23 cellular contexts compared by ENCODE assay signal in genomic region chr4:79173186-79173585, GRCh38.
DNase-seq lines count a peak whose midpoint lies in the region; ATAC-seq, FAIRE-seq and TF ChIP-seq lines count a peak whose summit lies in the region.
"Had no signal": no experiment of that assay in that cellular context is flagged by ENCODE, and none has a peak within 500 bp of the region (broad histone marks: within the 10 kb centered on the region; RNA-seq: fewer than 3 reads in every experiment).

No MANE protein-coding gene starts in this region.

- 57% methylated on average over 2 of the region's 2 CpGs for WGBS in K562 (ENCODE audit: insufficient coverage, low coverage, missing lambda C conversion rate)

- FAIRE-seq in K562 (lab: Jason Lieb, UNC), result no peak
- FAIRE-seq: A204.1, G401.6, GM18507, H54 had no signal

- H2AFZ ChIP-seq in DND-41 (ENCODE audit: low read depth, low read length) (no peak overlapping the region), K562 (ENCODE audit: low read depth, low read length) (peak overlapping the region; percentile 66)
- H2AFZ ChIP-seq: GM23338 had no signal

- POLR2A ChIA-PET in K562 (lab: Yijun Ruan, JAX), result no interaction called here

- H3K36me3 ChIP-seq in DND-41 (ENCODE audit: insufficient read depth, low read length) (no peaks in the 10 kb centered on the region), K562 (ENCODE audit: control insufficient read depth, insufficient read depth, low read length) (no peaks in the 10 kb centered on the region), rectal smooth muscle tissue (ENCODE audit: control insufficient read depth, insufficient read depth, low read length) (no peaks in the 10 kb centered on the region), Peyer's patch (no peaks in the 10 kb centered on the region)
- H3K36me3 ChIP-seq: BLaER1, HAP-1 had no signal

- intact Hi-C loops in K562 (cut with micrococcal nuclease), result no loop called here

- H4K20me1 ChIP-seq in DND-41 (ENCODE audit: insufficient read depth, low read length), result no peaks in the 10 kb centered on the region
- H4K20me1 ChIP-seq in K562 (replicated peaks; ENCODE audit: control insufficient read depth, insufficient read depth, low read length), result no peaks in the 10 kb centered on the region
- H4K20me1 ChIP-seq: BLaER1 had no signal

- no peak overlapping the region for H3K27ac Mint-ChIP-seq in activated T-cell treated with anti-CD3 and anti-CD28 coated beads, Interleukin-2, amount 50 U/mL, for 72 hours
- H3K27ac Mint-ChIP-seq: B cell; CD4-positive, CD25-positive, alpha-beta regulatory T cell; CD8-positive, alpha-beta T cell; GM23338; HFFc6 had no signal

- H3K9me3 Mint-ChIP-seq in activated T-cell treated with anti-CD3 and anti-CD28 coated beads, Interleukin-2, amount 50 U/mL, for 72 hours, result no peaks in the 10 kb centered on the region

- TF ChIP-seq POLR2A in K562 (conservative IDR thresholded peaks at IDR 0.05) (no peak), Peyer's patch (IDR thresholded peaks at IDR 0.05) (no peak)

- DNase-seq in DND-41 (no peak), LNCaP clone FGC (ENCODE audit: low read depth) (peak; percentile 84), K562 (ENCODE audit: extremely low read depth in 1 of 4, low spot score in 3 of 4) (no peak), EL (no peak), Peyer's patch (no peak), DMS114 treated with DMSO at 0.1 percent for 48 hours (lab: John Stamatoyannopoulos, UW; ENCODE audit: unreplicated experiment) (no peak)
- no peak for DNase-seq in activated T-cell treated with anti-CD3 and anti-CD28 coated beads, Interleukin-2, amount 50 U/mL, for 72 hours
- DNase-seq: Caco-2; CD4-positive, CD25-positive, alpha-beta regulatory T cell; CD8-positive, alpha-beta T cell; DMS79; HFFc6 had no signal

- H3K79me2 ChIP-seq in DND-41 (ENCODE audit: insufficient read depth, low read length) (no peaks in the 10 kb centered on the region), K562 (ENCODE audit: control insufficient read depth, insufficient read depth, low read length) (no peaks in the 10 kb centered on the region)

- TF ChIP-seq CTCF in DND-41 (IDR thresholded peaks at IDR 0.05; ENCODE audit: borderline replicate concordance, extremely low read depth, low read length, poor library complexity, severe bottlenecking) (no peak), LNCaP clone FGC (IDR thresholded peaks at IDR 0.05; ENCODE audit: control insufficient read depth, extremely low read depth, insufficient read depth) (no peak), K562 (IDR thresholded peaks at IDR 0.05 in 2 of 3, conservative IDR thresholded peaks at IDR 0.05 in 1 of 3; ENCODE audit: insufficient read depth in 2 of 3, low read depth in 1 of 3, low read length in 3 of 3) (no peak), Peyer's patch (IDR thresholded peaks at IDR 0.05) (no peak)

- H3K4me1 ChIP-seq in DND-41 (ENCODE audit: insufficient read depth, low read length) (no peaks in the 10 kb centered on the region), K562 (replicated peaks in 1 of 2; ENCODE audit: control insufficient read depth in 2 of 2, insufficient read depth in 2 of 2, low read length in 2 of 2) (peaks cover 0 to 10% of the 10 kb centered on the region in 2 experiments; a peak in 3 of 5 replicates), rectal smooth muscle tissue (ENCODE audit: control insufficient read depth, insufficient read depth, low read length) (peaks cover 17% of the 10 kb centered on the region), Peyer's patch (no peaks in the 10 kb centered on the region)
- H3K4me1 ChIP-seq: BLaER1, Caco-2, HAP-1 had no signal

- no peak overlapping the region for H3K27ac ChIP-seq in DND-41 (ENCODE audit: low read length)
- no peak overlapping the region for H3K27ac ChIP-seq in K562 (ENCODE audit: extremely low read depth, low read depth, low read length)
- peak overlapping the region; percentile 2 for H3K27ac ChIP-seq in rectal smooth muscle tissue (ENCODE audit: low read depth, low read length)
- no peak overlapping the region for H3K27ac ChIP-seq in Peyer's patch
- H3K27ac ChIP-seq: 22Rv1, BLaER1, C4-2B had no signal

- H3K9me1 ChIP-seq in K562 (ENCODE audit: control insufficient read depth, insufficient read depth, low read length), result no peaks in the 10 kb centered on the region

- peak; percentile 48; the same call in 1 of the 3 replicates for ATAC-seq in DND-41 (ENCODE audit: insufficient read depth, low read depth)
- no peak for ATAC-seq in K562
- ATAC-seq in activated T-cell treated with anti-CD3 and anti-CD28 coated beads, Interleukin-2, amount 50 U/mL, for 72 hours (replicated peaks in 1 of 2), result no peak
- ATAC-seq: CD8-positive, alpha-beta T cell; GM23338 had no signal

- in situ Hi-C loops in K562 (cut with MboI), result no loop called here

- CTCF ChIA-PET in K562 (lab: Yijun Ruan, JAX; ENCODE audit: low intra/inter-chr PET ratio), result no interaction called here

- H3K9me3 ChIP-seq in DND-41 (ENCODE audit: insufficient read depth, low read length, severe bottlenecking) (no peaks in the 10 kb centered on the region), K562 (replicated peaks; ENCODE audit: control insufficient read depth, insufficient read depth, low read depth, low read length) (no peaks in the 10 kb centered on the region), Peyer's patch (no peaks in the 10 kb centered on the region)
- H3K9me3 ChIP-seq: BLaER1, Caco-2, HAP-1 had no signal

- no peaks in the 10 kb centered on the region for H3K27me3 Mint-ChIP-seq in activated T-cell treated with anti-CD3 and anti-CD28 coated beads, Interleukin-2, amount 50 U/mL, for 72 hours (ENCODE audit: low read depth)
- H3K27me3 Mint-ChIP-seq: B cell had no signal

- no peak overlapping the region for H3K4me3 Mint-ChIP-seq in activated T-cell treated with anti-CD3 and anti-CD28 coated beads, Interleukin-2, amount 50 U/mL, for 72 hours
- H3K4me3 Mint-ChIP-seq: B cell; CD4-positive, CD25-positive, alpha-beta regulatory T cell; CD8-positive, alpha-beta T cell; GM23338; HFFc6 had no signal

- no peak overlapping the region for H3K4me2 ChIP-seq in DND-41 (ENCODE audit: insufficient read depth, low read length)
- no peak overlapping the region for H3K4me2 ChIP-seq in K562 (ENCODE audit: insufficient read depth, low read length)
- H3K4me2 ChIP-seq: BLaER1, GM23338 had no signal

- H3K9ac ChIP-seq in DND-41 (ENCODE audit: low read depth, low read length) (no peak overlapping the region), K562 (ENCODE audit: insufficient read depth in 1 of 2, low read depth in 2 of 2, low read length in 2 of 2) (no peak overlapping the region), rectal smooth muscle tissue (ENCODE audit: low read length) (no peak overlapping the region)
- H3K9ac ChIP-seq: BLaER1 had no signal

- no peaks in the 10 kb centered on the region for H3K36me3 Mint-ChIP-seq in activated T-cell treated with anti-CD3 and anti-CD28 coated beads, Interleukin-2, amount 50 U/mL, for 72 hours (ENCODE audit: insufficient read depth in 2 of 2)
- H3K36me3 Mint-ChIP-seq: CD4-positive, CD25-positive, alpha-beta regulatory T cell; CD8-positive, alpha-beta T cell had no signal

- BruUV-seq in K562 (replicated peaks; lab: Mats Ljungman, UMichigan), result no TSS peak

- TF ChIP-seq EP300 in K562 (IDR thresholded peaks at IDR 0.05; ENCODE audit: low read length), result no peak

- H3K27me3 ChIP-seq in DND-41 (ENCODE audit: insufficient read depth, low read length, poor library complexity), result no peaks in the 10 kb centered on the region
- H3K27me3 ChIP-seq in K562 (ENCODE audit: control insufficient read depth in 2 of 2, insufficient read depth in 2 of 2, low read length in 2 of 2), result no peaks in the 10 kb centered on the region
- no peaks in the 10 kb centered on the region for H3K27me3 ChIP-seq in rectal smooth muscle tissue (ENCODE audit: control insufficient read depth, insufficient read depth, low read length)
- H3K27me3 ChIP-seq in Peyer's patch, result no peaks in the 10 kb centered on the region
- H3K27me3 ChIP-seq: BLaER1 had no signal

- no peak for TF ChIP-seq RAD21 in K562 (CRISPR knock-in tag; conservative IDR thresholded peaks at IDR 0.05 in 1 of 2, IDR thresholded peaks at IDR 0.05 in 1 of 2)

- H3K4me1 Mint-ChIP-seq in activated T-cell treated with anti-CD3 and anti-CD28 coated beads, Interleukin-2, amount 50 U/mL, for 72 hours (ENCODE audit: low read depth), result no peaks in the 10 kb centered on the region
- H3K4me1 Mint-ChIP-seq: B cell; CD4-positive, CD25-positive, alpha-beta regulatory T cell; GM23338 had no signal

- H3K4me3 ChIP-seq in DND-41 (ENCODE audit: low read depth in 1 of 2, low read length in 2 of 2) (no peak overlapping the region), LNCaP clone FGC (ENCODE audit: low read depth, low read length) (no peak overlapping the region), K562 (no peak overlapping the region), rectal smooth muscle tissue (ENCODE audit: low read length) (no peak overlapping the region), Peyer's patch (no peak overlapping the region)
- H3K4me3 ChIP-seq: BLaER1, GM23338, HAP-1 had no signal

TF ChIP-seq in K562, 482 proteins besides CTCF, POLR2A, EP300 and RAD21 (continues in another document):
- TF ChIP-seq TEAD1 (CRISPR knock-in tag; IDR thresholded peaks at IDR 0.05), result no peak
- TF ChIP-seq ZBTB17 (CRISPR knock-in tag; IDR thresholded peaks at IDR 0.05), result no peak
- TF ChIP-seq, protein P1, sequence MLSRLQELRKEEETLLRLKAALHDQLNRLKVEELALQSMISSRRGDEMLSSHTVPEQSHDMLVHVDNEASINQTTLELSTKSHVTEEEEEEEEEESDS (CRISPR knock-in tag; IDR thresholded peaks at IDR 0.05), result no peak
- no peak for TF ChIP-seq GTF2E2 (tag; IDR thresholded peaks at IDR 0.05)
- TF ChIP-seq STAT6 (CRISPR knock-in tag; IDR thresholded peaks at IDR 0.05), result no peak
- no peak for TF ChIP-seq PTBP1 (IDR thresholded peaks at IDR 0.05; ENCODE audit: low read depth, low read length)
- no peak for TF ChIP-seq SRSF9 (IDR thresholded peaks at IDR 0.05; ENCODE audit: borderline replicate concordance, low read depth, low read length)
